Comparison of ENCODE assay signal across 8 cellular contexts in genomic region chr9:128946544-128946943, GRCh38. TPM values are rescaled to one million over a fixed set of nuclear protein-coding genes. Genes with fewer than 3 reads are reported as not detected.
A peak's percentile ranks its signal among the peaks of the same experiment; 100 is the strongest.
DNase-seq lines count a peak whose midpoint lies in the region; ATAC-seq and TF ChIP-seq lines count a peak whose summit lies in the region.

No MANE protein-coding gene starts in this region.

- H3K27ac ChIP-seq in 22Rv1 (peak overlapping the region; percentile 81), HUES6 (ENCODE audit: low read depth, low read length) (no peak overlapping the region), mucosa of rectum (ENCODE audit: low read depth in 2 of 2, low read length in 2 of 2) (peak overlapping the region in 1 of 2 donors; percentile 92)

- H3K27me3 ChIP-seq in HUES6 (ENCODE audit: control insufficient read depth, insufficient read depth, low read length) (no peaks in the 10 kb centered on the region), mucosa of rectum (ENCODE audit: control insufficient read depth in 2 of 2, insufficient read depth in 2 of 2, low read length in 2 of 2) (no peaks in the 10 kb centered on the region)

- ATAC-seq in left lobe of liver = no peak

- no peaks in the 10 kb centered on the region for H3K9me3 ChIP-seq in HUES6 (ENCODE audit: control insufficient read depth, insufficient read depth, low read depth, low read length)
- no peaks in the 10 kb centered on the region for H3K9me3 ChIP-seq in mucosa of rectum (ENCODE audit: control insufficient read depth in 2 of 2, low read length in 2 of 2)

- peaks cover 7% of the 10 kb centered on the region for H3K4me1 ChIP-seq in HUES6 (ENCODE audit: control insufficient read depth, insufficient read depth, low read length)
- peaks cover 8 to 12% of the 10 kb centered on the region in 2 donors for H3K4me1 ChIP-seq in mucosa of rectum (ENCODE audit: control insufficient read depth in 2 of 2, insufficient read depth in 2 of 2, low read length in 2 of 2)

- H3K9ac ChIP-seq in HUES6 (ENCODE audit: low read length) = peak overlapping the region; percentile 94
- peak overlapping the region in 1 of 2 donors; percentile 87 for H3K9ac ChIP-seq in mucosa of rectum (ENCODE audit: low read depth in 1 of 2, low read length in 2 of 2)

- TF ChIP-seq CTCF in 22Rv1 (IDR thresholded peaks at IDR 0.05) (no peak), cardiac fibroblast (IDR thresholded peaks at IDR 0.05; ENCODE audit: low read depth, low read length) (no peak)

- peak overlapping the region; percentile 98 for H3K4me3 ChIP-seq in HUES6 (ENCODE audit: low read depth, low read length)
- H3K4me3 ChIP-seq in cardiac fibroblast (replicated peaks in 1 of 2; ENCODE audit: low read depth in 2 of 2, low read length in 2 of 2) = peak overlapping the region; percentile 97 to 100
- H3K4me3 ChIP-seq in mucosa of rectum (ENCODE audit: low read length in 2 of 2) = peak overlapping the region; percentile 89 to 98

- DNase-seq in cardiac fibroblast (ENCODE audit: low read depth in 2 of 2) = no peak
- no peak for DNase-seq in SKM-1 (lab: John Stamatoyannopoulos, UW; ENCODE audit: unreplicated experiment)
- DNase-seq in left lobe of liver (ENCODE audit: low spot score) = no peak
- DNase-seq in SIG-M5 treated with dmso at 0.1 percent for 504 hours (lab: John Stamatoyannopoulos, UW; ENCODE audit: unreplicated experiment) = no peak
- DNase-seq in DMS79 (lab: John Stamatoyannopoulos, UW) = no peak

- H3K36me3 ChIP-seq in HUES6 (ENCODE audit: control insufficient read depth, insufficient read depth, low read length) (peaks cover 34% of the 10 kb centered on the region), mucosa of rectum (ENCODE audit: control insufficient read depth in 2 of 2, insufficient read depth in 2 of 2, low read length in 2 of 2) (peaks cover 3 to 6% of the 10 kb centered on the region in 2 donors)

RNA-seq across cellular contexts. Expression of gene DOLK, which starts 0.9 kb away (rescaled TPM):
- total RNA-seq in left lobe of liver = 7.5 TPM

RNA-seq across cellular contexts. Expression of gene NUP188, which starts 1.0 kb away (rescaled TPM):
- total RNA-seq in left lobe of liver = 11.4 TPM

RNA-seq across cellular contexts. Expression of gene PHYHD1, which starts 25.8 kb away (rescaled TPM):
- total RNA-seq in left lobe of liver = 70.8 TPM
